1 cellular context compared by ENCODE assay signal in the genomic region with DNA sequence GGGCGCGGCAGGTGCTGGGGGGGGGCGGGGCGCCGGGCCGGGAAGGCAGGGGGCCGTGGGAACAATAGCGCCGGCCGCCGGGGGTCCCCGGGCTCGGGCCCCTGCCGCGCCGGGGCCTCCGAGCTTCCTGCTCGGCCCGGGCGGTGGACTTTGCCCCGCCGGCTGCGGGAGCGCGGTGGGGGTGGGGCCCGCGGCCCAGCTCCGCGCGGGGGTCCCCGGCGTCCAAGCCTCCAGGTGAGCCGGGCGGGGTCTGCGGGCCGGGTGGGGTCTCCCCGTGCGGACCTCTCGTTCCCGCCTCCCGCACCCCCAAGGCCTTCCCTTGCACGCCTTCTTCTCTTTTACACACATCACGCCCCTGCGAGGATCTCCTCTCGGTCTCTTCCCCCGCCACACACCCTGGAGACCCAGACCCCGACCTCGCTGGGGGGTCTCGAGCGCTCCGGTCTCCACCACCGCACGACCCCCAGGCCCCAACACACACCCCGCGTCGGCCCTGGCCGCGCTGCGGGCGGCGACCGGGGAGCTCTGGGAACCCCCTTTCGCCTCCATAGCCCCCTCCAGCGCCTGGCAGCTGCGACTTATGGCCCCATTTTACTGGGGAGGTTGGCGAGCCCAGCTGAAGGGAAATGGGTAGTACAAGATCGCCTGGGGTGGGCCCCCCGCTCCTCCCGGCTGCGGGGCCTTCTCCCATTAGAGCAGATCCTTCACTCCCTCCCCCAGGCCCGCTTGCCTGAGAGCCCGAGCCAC.
TF ChIP-seq lines count a peak whose summit lies in the region.

No MANE protein-coding gene starts in this region.

TF ChIP-seq in IMR-90, 13 proteins besides CTCF, POLR2A, EP300 and RAD21 (continued from another document):
- TF ChIP-seq, protein P1, sequence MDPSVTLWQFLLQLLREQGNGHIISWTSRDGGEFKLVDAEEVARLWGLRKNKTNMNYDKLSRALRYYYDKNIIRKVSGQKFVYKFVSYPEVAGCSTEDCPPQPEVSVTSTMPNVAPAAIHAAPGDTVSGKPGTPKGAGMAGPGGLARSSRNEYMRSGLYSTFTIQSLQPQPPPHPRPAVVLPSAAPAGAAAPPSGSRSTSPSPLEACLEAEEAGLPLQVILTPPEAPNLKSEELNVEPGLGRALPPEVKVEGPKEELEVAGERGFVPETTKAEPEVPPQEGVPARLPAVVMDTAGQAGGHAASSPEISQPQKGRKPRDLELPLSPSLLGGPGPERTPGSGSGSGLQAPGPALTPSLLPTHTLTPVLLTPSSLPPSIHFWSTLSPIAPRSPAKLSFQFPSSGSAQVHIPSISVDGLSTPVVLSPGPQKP (IDR thresholded peaks at IDR 0.05; ENCODE audit: borderline replicate concordance, low read depth, low read length) = no peak
- TF ChIP-seq CHD1 (IDR thresholded peaks at IDR 0.05; ENCODE audit: low read depth, low read length) = no peak
- TF ChIP-seq MXI1 (IDR thresholded peaks at IDR 0.05; ENCODE audit: borderline replicate concordance, low read depth, low read length) = no peak
- TF ChIP-seq USF2 (IDR thresholded peaks at IDR 0.05; ENCODE audit: low read depth, low read length) = no peak
- no peak for TF ChIP-seq RFX5 (IDR thresholded peaks at IDR 0.05; ENCODE audit: low read depth, low read length)
- TF ChIP-seq MAFK (IDR thresholded peaks at IDR 0.05; ENCODE audit: low read depth, low read length) = no peak
- TF ChIP-seq FOS (IDR thresholded peaks at IDR 0.05; ENCODE audit: low read depth, low read length) = no peak
- TF ChIP-seq RCOR1 (IDR thresholded peaks at IDR 0.05; ENCODE audit: insufficient replicate concordance, low read length) = no peak
- TF ChIP-seq CEBPB (IDR thresholded peaks at IDR 0.05; ENCODE audit: low read depth, low read length) = no peak
- TF ChIP-seq SMC3 (IDR thresholded peaks at IDR 0.05; ENCODE audit: low read depth, low read length) = no peak
- no peak for TF ChIP-seq NFE2L2 (IDR thresholded peaks at IDR 0.05; ENCODE audit: low read depth, low read length)
